25 cellular contexts compared by ENCODE assay signal in genomic region chr1:52041551-52042185, GRCh38. TPM values are rescaled to one million over a fixed set of nuclear protein-coding genes. Genes with fewer than 3 reads are reported as not detected.
"Had no signal": no experiment of that assay in that cellular context is flagged by ENCODE, and none has a peak within 500 bp of the region (broad histone marks: within the 10 kb centered on the region; RNA-seq: fewer than 3 reads in every experiment).

No MANE protein-coding gene starts in this region.

- H3K27me3 ChIP-seq: colonic mucosa, dorsolateral prefrontal cortex, heart right ventricle, ovary, sigmoid colon, stomach, tibial artery had no signal

- DNase-seq: activated CD4-positive, alpha-beta T cell treated with anti-CD3 and anti-CD28 coated beads for 4 hours; activated CD4-positive, alpha-beta T cell treated with anti-CD3 and anti-CD28 coated beads, Interleukin-2, amount 50 U/mL, for 4 hours; activated naive CD4-positive, alpha-beta T cell; activated T-cell treated with anti-CD3 and anti-CD28 coated beads for 4 hours; activated T-cell treated with anti-CD3 and anti-CD28 coated beads, Interleukin-2, amount 50 U/mL, for 72 hours; colonic mucosa; dorsolateral prefrontal cortex; effector memory CD4-positive, alpha-beta T cell; foreskin melanocyte; heart right ventricle; left ventricle myocardium inferior; naive B cell; nephron progenitor cell; ovary; retina; sigmoid colon; small intestine; stimulated activated CD4-positive, alpha-beta T cell treated with anti-CD3 and anti-CD28 coated beads, Interleukin-1b, Interleukin-23, amount 100 ng/mL, for 48 hours; stimulated activated naive B cell treated with anti-CD40 and anti-IgM and Interleukin-4, amounts not matched to agents 10 μg/mL and 1 μg/mL and 100 μg/mL, for 72 hours; stomach; tibial artery had no signal

- H3K9me3 Mint-ChIP-seq: activated naive CD4-positive, alpha-beta T cell treated with anti-CD3 and anti-CD28 coated beads, Interleukin-2, amount 50 U/mL, for 72 hours; activated T-cell treated with anti-CD3 and anti-CD28 coated beads, Interleukin-2, amount 50 U/mL, for 72 hours; naive B cell; nephron progenitor cell; stimulated activated naive B cell treated with anti-CD40 and anti-IgM and Interleukin-4, amounts not matched to agents 10 μg/mL and 1 μg/mL and 100 μg/mL, for 72 hours had no signal

- H3K36me3 ChIP-seq: colonic mucosa, ovary, prostate gland had no signal

- H3K9me3 ChIP-seq: colonic mucosa, heart right ventricle, left ventricle myocardium inferior, ovary, prostate gland, sigmoid colon, stomach, tibial artery had no signal

- H3K27ac ChIP-seq: colonic mucosa, dorsolateral prefrontal cortex, heart right ventricle, left ventricle myocardium inferior, ovary, prostate gland, sigmoid colon, stomach, tibial artery had no signal

- H3K4me3 Mint-ChIP-seq: activated T-cell treated with anti-CD3 and anti-CD28 coated beads, Interleukin-2, amount 50 U/mL, for 72 hours; naive B cell; nephron progenitor cell; stimulated activated naive B cell treated with anti-CD40 and anti-IgM and Interleukin-4, amounts not matched to agents 10 μg/mL and 1 μg/mL and 100 μg/mL, for 72 hours had no signal

- H3K4me1 ChIP-seq: colonic mucosa, heart right ventricle, left ventricle myocardium inferior, prostate gland, sigmoid colon, tibial artery had no signal

- H3K27ac Mint-ChIP-seq: activated T-cell treated with anti-CD3 and anti-CD28 coated beads, Interleukin-2, amount 50 U/mL, for 72 hours; nephron progenitor cell; stimulated activated naive B cell treated with anti-CD40 and anti-IgM and Interleukin-4, amounts not matched to agents 10 μg/mL and 1 μg/mL and 100 μg/mL, for 72 hours had no signal

- H3K4me3 ChIP-seq: colonic mucosa, dorsolateral prefrontal cortex, heart right ventricle, left ventricle myocardium inferior, lung, ovary, prostate gland, sigmoid colon, stomach, tibial artery had no signal

- H3K4me1 Mint-ChIP-seq: nephron progenitor cell had no signal

- H3K27me3 Mint-ChIP-seq: naive B cell; stimulated activated naive B cell treated with anti-CD40 and anti-IgM and Interleukin-4, amounts not matched to agents 10 μg/mL and 1 μg/mL and 100 μg/mL, for 72 hours had no signal

RNA-seq across cellular contexts. Expression of gene RAB3B, which starts 51.2 kb away (rescaled TPM):
- total RNA-seq: left ventricle myocardium inferior, mesenteric fat pad had no signal
